19 cellular contexts compared by ENCODE assay signal in the genomic region with DNA sequence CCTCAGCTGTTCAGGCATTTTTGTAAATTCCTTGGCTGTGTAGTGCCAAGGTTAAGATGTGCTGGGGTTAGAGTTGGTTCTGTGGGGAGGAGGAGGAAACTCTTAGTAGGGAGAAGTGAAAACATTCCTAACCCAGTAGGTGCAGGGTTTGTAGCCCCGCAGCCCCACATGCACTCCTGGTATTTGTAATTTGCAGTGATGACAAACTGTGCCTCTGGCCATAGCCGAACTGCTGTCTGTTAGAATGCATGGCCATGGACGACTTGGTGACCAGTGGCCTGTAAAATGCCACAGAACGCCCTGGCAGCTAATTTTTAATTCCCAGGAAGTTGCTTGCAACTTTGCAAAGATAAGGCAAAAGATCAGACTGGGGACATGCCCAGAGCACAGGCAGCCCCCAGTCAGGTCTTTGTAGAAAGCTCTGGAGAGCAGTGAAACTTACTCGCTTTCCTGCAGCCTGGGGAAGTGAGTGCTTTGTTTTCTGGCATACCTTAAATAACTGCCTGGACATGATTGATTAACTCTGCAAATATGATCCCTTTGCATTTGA. TPM values are rescaled to one million over a fixed set of nuclear protein-coding genes. Genes with fewer than 3 reads are reported as not detected.
DNase-seq lines count a peak whose midpoint lies in the region; ATAC-seq, FAIRE-seq and TF ChIP-seq lines count a peak whose summit lies in the region.
"Had no signal": no experiment of that assay in that cellular context is flagged by ENCODE, and none has a peak within 500 bp of the region (broad histone marks: within the 10 kb centered on the region; RNA-seq: fewer than 3 reads in every experiment).

No MANE protein-coding gene starts in this region.

- peaks cover 3% of the 10 kb centered on the region for H3K27me3 Mint-ChIP-seq in nephron progenitor cell (ENCODE audit: low read depth, poor library complexity)

- H3K4me3 ChIP-seq in epithelial cell of proximal tubule (ENCODE audit: low read depth, low read length), result no peak overlapping the region
- H3K4me3 ChIP-seq in vagina, result no peak overlapping the region
- no peak overlapping the region for H3K4me3 ChIP-seq in lower leg skin (ENCODE audit: low read depth, poor library complexity, severe bottlenecking)
- H3K4me3 ChIP-seq: breast epithelium, thoracic aorta had no signal

- no peaks in the 10 kb centered on the region for H3K36me3 Mint-ChIP-seq in nephron progenitor cell (ENCODE audit: low read depth)
- H3K36me3 Mint-ChIP-seq: CD4-positive, alpha-beta memory T cell had no signal

- no peaks in the 10 kb centered on the region for H3K9me3 Mint-ChIP-seq in nephron progenitor cell

- FAIRE-seq in GM12891 (lab: Jason Lieb, UNC), result no peak
- FAIRE-seq: GM18507, RCC 7860 had no signal

- WGBS in lower leg skin, 2 donors, result 72 to 81% methylated on average over 5 of the region's 5 CpGs

- TF ChIP-seq CTCF in epithelial cell of proximal tubule (conservative IDR thresholded peaks at IDR 0.05; ENCODE audit: low read depth, low read length), result no peak
- TF ChIP-seq CTCF in nephron progenitor cell (IDR thresholded peaks at IDR 0.05), result no peak
- TF ChIP-seq CTCF in vagina (IDR thresholded peaks at IDR 0.05), result no peak
- TF ChIP-seq CTCF in lower leg skin (IDR thresholded peaks at IDR 0.05), result no peak

- H3K27ac Mint-ChIP-seq in nephron progenitor cell, result peak overlapping the region; percentile 95
- H3K27ac Mint-ChIP-seq: CD4-positive, alpha-beta memory T cell had no signal

- H3K4me1 ChIP-seq in vagina, result peaks cover 4% of the 10 kb centered on the region
- H3K4me1 ChIP-seq: breast epithelium had no signal

- peaks cover 75% of the 10 kb centered on the region for H3K4me1 Mint-ChIP-seq in nephron progenitor cell

- H3K27me3 ChIP-seq in vagina, result no peaks in the 10 kb centered on the region
- H3K27me3 ChIP-seq: breast epithelium had no signal

- H3K9me3 ChIP-seq in vagina, result no peaks in the 10 kb centered on the region
- H3K9me3 ChIP-seq: breast epithelium, thoracic aorta had no signal

- intact Hi-C loops in vagina (cut with DNase I) (no loop called here), lower leg skin (cut with DNase I; ENCODE audit: low total_unique reads) (no loop called here)

- no peaks in the 10 kb centered on the region for H3K36me3 ChIP-seq in vagina
- H3K36me3 ChIP-seq: breast epithelium, thoracic aorta had no signal

- H3K27ac ChIP-seq in vagina, result no peak overlapping the region
- H3K27ac ChIP-seq: breast epithelium, thoracic aorta had no signal

- TF ChIP-seq POLR2A in vagina (IDR thresholded peaks at IDR 0.05) (no peak), lower leg skin (IDR thresholded peaks at IDR 0.05) (no peak), GM12891 (IDR thresholded peaks at IDR 0.05; ENCODE audit: low read depth, low read length) (no peak)

- peak overlapping the region; percentile 64 for H3K4me3 Mint-ChIP-seq in nephron progenitor cell
- H3K4me3 Mint-ChIP-seq: CD4-positive, alpha-beta memory T cell had no signal

- DNase-seq in DMS114 treated with DMSO at 0.1 percent for 48 hours (lab: John Stamatoyannopoulos, UW; ENCODE audit: unreplicated experiment), result peak; percentile 48
- DNase-seq in M059J (ENCODE audit: low read depth), result peak; percentile 90
- peak; percentile 36 for DNase-seq in epithelial cell of proximal tubule (ENCODE audit: low read depth)
- peak; percentile 23 for DNase-seq in nephron progenitor cell
- DNase-seq in vagina (ENCODE audit: extremely low spot score in 2 of 2), result no peak
- DNase-seq in lower leg skin (ENCODE audit: low spot score in 2 of 2), result no peak
- no peak for DNase-seq in GM12891 (ENCODE audit: insufficient read length, low spot score)
- DNase-seq: activated naive CD4-positive, alpha-beta T cell; CD4-positive, alpha-beta memory T cell; foreskin fibroblast; MV-4-11; right cardiac atrium had no signal

- ATAC-seq in HG02852 (IDR thresholded peaks at IDR 0.05; ENCODE audit: unreplicated experiment), result no peak
- ATAC-seq: activated CD4-positive, CD25-positive, alpha-beta regulatory T cell treated with anti-CD3 and anti-CD28 coated beads, Interleukin-2, amount 50 U/mL, for 24 hours; right cardiac atrium had no signal

TF ChIP-seq in GM12891, 5 proteins besides CTCF, POLR2A, EP300 and RAD21:
- TF ChIP-seq POLR2AphosphoS5 (IDR thresholded peaks at IDR 0.05; ENCODE audit: low read depth, low read length) (no peak), PAX5 (IDR thresholded peaks at IDR 0.05; ENCODE audit: insufficient read depth, low read length, severe bottlenecking) (no peak), SPI1 (IDR thresholded peaks at IDR 0.05; ENCODE audit: low read depth, low read length) (no peak), POU2F2 (IDR thresholded peaks at IDR 0.05; ENCODE audit: low read depth, low read length) (no peak), TAF1 (IDR thresholded peaks at IDR 0.05; ENCODE audit: low read depth, low read length) (no peak)

RNA-seq across cellular contexts. Expression of a gene that starts 38.4 kb away (rescaled TPM):
- 27.0 and 28.8 TPM in 2 replicates for total RNA-seq in M059J (2014; rRNA removed; shearing (Covaris generic))
- 1.1 and 2.7 TPM in 2 replicates for total RNA-seq in epithelial cell of proximal tubule
- 10.1 TPM for total RNA-seq in vagina
- 10 to 100 TPM; 70.2 to 96.6 (median 74.2) TPM for total RNA-seq in lower leg skin
- 2.2 TPM for polyA plus RNA-seq in GM12891 (2012; ENCODE audit: low read depth, missing spikeins)
- total RNA-seq: CD4-positive, alpha-beta memory T cell; right cardiac atrium; T-helper 1 cell treated with Interleukin-12 subunit alpha and Interleukin-12 subunit beta and Interleukin-4 antibody, amounts not matched to agents 30 ng/mL and 1 ng/mL, for 36 hours; thoracic aorta had no signal
- polyA plus RNA-seq: CD4-positive, alpha-beta memory T cell; right cardiac atrium had no signal

Comparison
In these comparisons a context has a peak if more than half of its experiments do, and no peak if none do; other contexts are left out.
1. DNase-seq: peak in DMS114 treated with DMSO at 0.1 percent for 48 hours (single experiment), M059J (single experiment), epithelial cell of proximal tubule (single experiment) and nephron progenitor cell (single experiment); none in vagina (0 of 2), lower leg skin (0 of 2) and GM12891 (single experiment).